16 cellular contexts compared by ENCODE assay signal in genomic region chr2:164606557-164606956, GRCh38. TPM values are rescaled to one million over a fixed set of nuclear protein-coding genes. Genes with fewer than 3 reads are reported as not detected.
DNase-seq lines count a peak whose midpoint lies in the region; ATAC-seq and TF ChIP-seq lines count a peak whose summit lies in the region.
"Had no signal": no experiment of that assay in that cellular context is flagged by ENCODE, and none has a peak within 500 bp of the region (broad histone marks: within the 10 kb centered on the region; RNA-seq: fewer than 3 reads in every experiment).

No MANE protein-coding gene starts in this region.

- 17 to 32% (median 25%) methylated on average over 2 of the region's 2 CpGs for WGBS in psoas muscle, 3 donors

- POLR2A ChIA-PET in BJ (lab: Charles Lee): no interaction called here

- no peak for TF ChIP-seq CTCF in BJ (IDR thresholded peaks at IDR 0.05; ENCODE audit: insufficient read depth, low read depth, low read length)
- TF ChIP-seq CTCF in psoas muscle (IDR thresholded peaks at IDR 0.05): no peak

- H3K4me1 ChIP-seq in psoas muscle: peaks cover 5% of the 10 kb centered on the region
- H3K4me1 ChIP-seq: adrenal gland; BLaER1 treated with 17β-estradiol and CSF1 and Interleukin-3, amounts not matched to agents 10 nM and 100 nM; uterus had no signal

- H3K27me3 ChIP-seq in BJ (ENCODE audit: control insufficient read depth, insufficient read depth, low read length): no peaks in the 10 kb centered on the region
- H3K27me3 ChIP-seq in psoas muscle (ENCODE audit: insufficient read depth in 3 of 3, low read length in 2 of 3): no peaks in the 10 kb centered on the region
- H3K27me3 ChIP-seq: adrenal gland; BLaER1 treated with 17β-estradiol and CSF1 and Interleukin-3, amounts not matched to agents 10 nM and 100 nM; neural progenitor cell; uterus had no signal

- H3K36me3 ChIP-seq in BJ (ENCODE audit: control insufficient read depth, insufficient read depth, low read length) (no peaks in the 10 kb centered on the region), psoas muscle (ENCODE audit: insufficient read depth in 1 of 2, low read depth in 1 of 2) (no peaks in the 10 kb centered on the region)
- H3K36me3 ChIP-seq: adrenal gland; BLaER1 treated with 17β-estradiol and CSF1 and Interleukin-3, amounts not matched to agents 10 nM and 100 nM; neural progenitor cell; uterus had no signal

- ATAC-seq in psoas muscle: peak; percentile 44 to 87 (median 58)

- intact Hi-C loops in psoas muscle (cut with DNase I): no loop called here

- no peaks in the 10 kb centered on the region for H3K9me3 ChIP-seq in psoas muscle
- H3K9me3 ChIP-seq: adrenal gland; BLaER1 treated with 17β-estradiol and CSF1 and Interleukin-3, amounts not matched to agents 10 nM and 100 nM; uterus had no signal

- CTCF ChIA-PET in BJ (lab: Yijun Ruan, JAX): interaction anchor here (2.7 kb wide), 1 partner anchor 46 kb away, joined by 13 read pairs; no protein-coding TSS in a partner anchor

- no peak overlapping the region for H3K27ac ChIP-seq in psoas muscle
- H3K27ac ChIP-seq: adrenal gland; BLaER1 treated with 17β-estradiol and CSF1 and Interleukin-3, amounts not matched to agents 10 nM and 100 nM; neural progenitor cell; uterus had no signal

- in situ Hi-C loops in SK-MEL-5 (cut with HindIII; ENCODE audit: low pct_unique_long_range_greater_than_20kb, low sequenced_read_pairs): no loop called here

- no peak overlapping the region for H3K4me3 ChIP-seq in BJ (ENCODE audit: low read depth, low read length)
- no peak overlapping the region for H3K4me3 ChIP-seq in psoas muscle
- H3K4me3 ChIP-seq: adrenal gland; BLaER1 treated with 17β-estradiol and CSF1 and Interleukin-3, amounts not matched to agents 10 nM and 100 nM; neural progenitor cell; uterus had no signal

- DNase-seq in BJ (ENCODE audit: low read depth): peak; percentile 31
- peak; percentile 27 for DNase-seq in SK-MEL-5 (ENCODE audit: low read depth, low spot score)
- DNase-seq in fibroblast of the conjunctiva (ENCODE audit: low read depth): peak; percentile 41
- no peak for DNase-seq in psoas muscle
- no peak for DNase-seq in stimulated activated naive CD4-positive, alpha-beta T cell (lab: John Stamatoyannopoulos, UW)
- DNase-seq in stimulated activated naive CD4-positive, alpha-beta T cell treated with Interleukin-2 at 50 U/mL for 16 hours (lab: John Stamatoyannopoulos, UW): no peak
- DNase-seq in NCI-H2081 treated with DMSO at 0.1 percent for 48 hours (lab: John Stamatoyannopoulos, UW): no peak
- DNase-seq in OCI-M2 (lab: John Stamatoyannopoulos, UW; ENCODE audit: unreplicated experiment): no peak
- DNase-seq: adrenal gland; effector CD4-positive, alpha-beta T cell; glutamatergic neuron; H9; NCI-H2171; uterus had no signal

RNA-seq across cellular contexts. Expression of gene GRB14, which starts 14.7 kb away (rescaled TPM):
- 0.29 and 0.32 TPM in 2 replicates for polyA plus RNA-seq in BJ (2011; rRNA removed)
- 0.19 and 0.46 TPM in 2 replicates for polyA minus RNA-seq in BJ (2011; rRNA and poly(A)+ RNA removed)
- 4.1 and 4.5 TPM in 2 replicates for total RNA-seq in SK-MEL-5 (2014; rRNA removed; shearing (Covaris generic))
- polyA plus RNA-seq in SK-MEL-5 (2015; cell fraction: cytosol; rRNA removed): 3.8 and 8.3 TPM in 2 replicates
- polyA plus RNA-seq in SK-MEL-5 (2015; cell fraction: nucleus; rRNA removed): 30.5 and 36.3 TPM in 2 replicates
- 10 to 100 TPM in 2 of 4 donors, 1 to 10 TPM in 2; 2.7 to 30.0 (median 14.2) TPM for total RNA-seq in psoas muscle
- 1 to 10 TPM in 2 of 3 donors, under 1 TPM in 1; 0.74 to 8.5 (median 2.1) TPM for polyA plus RNA-seq in psoas muscle

Comparison
In these comparisons a context has a peak if more than half of its experiments do, and no peak if none do; other contexts are left out.
1. DNase-seq: peak in BJ (single experiment), SK-MEL-5 (single experiment) and fibroblast of the conjunctiva (single experiment); none in psoas muscle (0 of 2), stimulated activated naive CD4-positive, alpha-beta T cell (0 of 6), stimulated activated naive CD4-positive, alpha-beta T cell treated with Interleukin-2 at 50 U/mL for 16 hours (single experiment), NCI-H2081 treated with DMSO at 0.1 percent for 48 hours (single experiment) and OCI-M2 (single experiment).